Comparison of ENCODE assay signal across 1 cellular context in genomic region chr5:72451771-72452505, GRCh38.
TF ChIP-seq lines count a peak whose summit lies in the region.

No MANE protein-coding gene starts in this region.

TF ChIP-seq in K562, 482 proteins besides CTCF, POLR2A, EP300 and RAD21 (continued from another document):
- peak; percentile 67; the same call in 1 of the 2 replicates for TF ChIP-seq CREB3 (tag; conservative IDR thresholded peaks at IDR 0.05; ENCODE audit: low read depth)
- TF ChIP-seq HDGF (IDR thresholded peaks at IDR 0.05), result no peak
- TF ChIP-seq ZNF589 (CRISPR knock-in tag; IDR thresholded peaks at IDR 0.05; ENCODE audit: low read depth), result peak; percentile 5; the same call in 1 of the 2 replicates
- TF ChIP-seq L3MBTL2 (IDR thresholded peaks at IDR 0.05), result peak; percentile 47; the same call in 1 of the 2 replicates
- peak; percentile 19; the same call in 1 of the 2 replicates for TF ChIP-seq VEZF1 (CRISPR knock-in tag; IDR thresholded peaks at IDR 0.05)
- TF ChIP-seq HOMEZ (CRISPR knock-in tag; IDR thresholded peaks at IDR 0.05), result no peak
- no peak for TF ChIP-seq MAFG (tag; conservative IDR thresholded peaks at IDR 0.05)
TF ChIP-seq in K562: peak in this region for 4.
